ENCODE assay signal across 14 cellular contexts in the genomic region with DNA sequence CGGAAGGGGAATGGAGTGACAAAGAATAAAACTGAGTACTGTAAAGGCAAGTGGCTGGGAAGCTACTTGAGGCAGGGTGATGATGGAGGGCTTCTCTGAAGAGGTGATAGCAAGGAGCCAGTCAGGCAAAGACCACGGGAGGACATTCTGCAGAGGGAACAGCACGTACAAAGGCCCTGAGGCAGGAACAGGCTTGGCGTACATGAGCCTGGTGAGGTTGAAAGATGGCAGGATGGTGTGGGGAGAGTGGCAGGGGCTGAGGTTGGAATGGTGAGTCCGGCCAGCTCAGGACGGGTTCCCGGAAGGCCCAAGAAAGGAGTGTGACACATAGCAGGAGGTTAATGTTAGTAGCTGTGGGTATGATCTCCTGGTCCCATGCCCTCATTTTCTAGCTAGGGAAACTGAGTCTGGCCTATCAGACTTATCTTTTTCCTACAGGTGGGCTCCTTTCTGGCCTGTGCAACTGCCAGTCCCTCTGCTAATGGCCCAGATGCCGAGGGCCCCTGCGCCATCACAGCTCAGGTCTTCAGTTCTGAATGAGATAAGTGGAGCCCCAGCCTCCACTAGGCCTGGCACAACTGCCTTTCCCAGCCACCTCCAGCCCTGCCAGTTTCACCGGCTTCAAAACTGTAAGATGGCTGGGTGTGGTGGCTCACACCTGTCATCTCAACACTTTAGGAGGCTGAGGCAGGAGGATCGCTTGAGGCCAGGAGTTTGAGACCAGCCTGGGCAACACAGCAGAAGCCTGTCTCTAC.
"Had no signal": no experiment of that assay in that cellular context is flagged by ENCODE, and none has a peak within 500 bp of the region (broad histone marks: within the 10 kb centered on the region; RNA-seq: fewer than 3 reads in every experiment).

No MANE protein-coding gene starts in this region.

- H3K27ac ChIP-seq: esophagus squamous epithelium, gastrocnemius medialis, heart left ventricle, hepatocyte, parathyroid adenoma, psoas muscle, skin epidermis, stomach, thyroid gland, vagina had no signal

- H3K36me3 ChIP-seq: esophagus squamous epithelium, gastrocnemius medialis, heart left ventricle, stomach, thyroid gland, vagina had no signal

- H3K4me3 ChIP-seq: esophagus squamous epithelium, gastrocnemius medialis, heart left ventricle, hepatocyte, lung, psoas muscle, skin epidermis, stomach, thyroid gland, vagina had no signal

- H3K9me3 ChIP-seq: esophagus squamous epithelium, gastrocnemius medialis, heart left ventricle, psoas muscle, stomach, thyroid gland, vagina had no signal

- H3K9ac ChIP-seq: parathyroid adenoma had no signal

- H3K4me2 ChIP-seq: hepatocyte had no signal

- H3K27me3 ChIP-seq: thyroid gland, vagina had no signal

- DNase-seq: cortex of kidney, esophagus squamous epithelium, gastrocnemius medialis, kidney had no signal

- H2AFZ ChIP-seq: hepatocyte, parathyroid adenoma had no signal

- FAIRE-seq: endometrium, kidney had no signal

- H3K4me1 ChIP-seq: gastrocnemius medialis, heart left ventricle, psoas muscle, stomach, vagina had no signal

- ATAC-seq: gastrocnemius medialis had no signal
